26 cellular contexts compared by ENCODE assay signal in the genomic region with DNA sequence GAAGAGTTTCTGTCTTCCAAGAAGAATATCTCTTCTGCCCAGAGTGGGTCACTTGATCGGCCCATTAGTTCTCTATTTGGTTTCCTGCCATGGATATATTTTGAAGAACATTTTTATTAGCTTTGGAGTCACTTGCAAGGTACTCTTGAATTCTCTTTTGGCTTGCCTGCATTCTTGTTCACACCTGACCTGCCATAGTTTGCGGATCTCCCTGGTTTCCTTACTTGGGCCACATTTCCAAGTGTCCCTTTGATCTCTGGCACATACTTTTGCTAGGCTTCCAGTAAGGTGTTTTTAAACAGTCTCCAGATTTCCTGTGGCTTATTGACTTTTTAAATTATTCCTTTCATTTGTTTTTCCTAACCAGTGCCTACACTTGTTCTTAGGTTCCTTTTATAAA.
DNase-seq lines count a peak whose midpoint lies in the region; ATAC-seq, FAIRE-seq and TF ChIP-seq lines count a peak whose summit lies in the region.
"Had no signal": no experiment of that assay in that cellular context is flagged by ENCODE, and none has a peak within 500 bp of the region (broad histone marks: within the 10 kb centered on the region; RNA-seq: fewer than 3 reads in every experiment).

No MANE protein-coding gene starts in this region.

- no peaks in the 10 kb centered on the region for H3K9me1 ChIP-seq in endothelial cell of umbilical vein (replicated peaks; ENCODE audit: control insufficient read depth, extremely low read depth, insufficient read depth, low read length)

- no peaks in the 10 kb centered on the region for H4K20me1 ChIP-seq in endothelial cell of umbilical vein (replicated peaks; ENCODE audit: control insufficient read depth, extremely low read depth, insufficient read depth, low read length)
- H4K20me1 ChIP-seq: BLaER1 had no signal

- H3K9me3 ChIP-seq in endothelial cell of umbilical vein (replicated peaks; ENCODE audit: control insufficient read depth, insufficient read depth, low read length), result no peaks in the 10 kb centered on the region
- no peaks in the 10 kb centered on the region for H3K9me3 ChIP-seq in prostate gland
- H3K9me3 ChIP-seq in upper lobe of right lung, result no peaks in the 10 kb centered on the region
- H3K9me3 ChIP-seq: BE2C had no signal

- ATAC-seq in upper lobe of right lung (peak; percentile 64), HG02870 (IDR thresholded peaks at IDR 0.05; ENCODE audit: unreplicated experiment) (no peak), GM19328 (IDR thresholded peaks at IDR 0.05; ENCODE audit: unreplicated experiment) (no peak)
- ATAC-seq: GM12878 had no signal

- TF ChIP-seq POLR2A in endothelial cell of umbilical vein (IDR thresholded peaks at IDR 0.05; ENCODE audit: low read depth, low read length) (no peak), prostate gland (IDR thresholded peaks at IDR 0.05) (no peak)

- H3K4me2 ChIP-seq in endothelial cell of umbilical vein (ENCODE audit: insufficient read depth, low read length), result no peak overlapping the region
- H3K4me2 ChIP-seq: BLaER1 had no signal

- no peak overlapping the region for H2AFZ ChIP-seq in endothelial cell of umbilical vein (ENCODE audit: low read depth, low read length)

- no peaks in the 10 kb centered on the region for H3K79me2 ChIP-seq in endothelial cell of umbilical vein (ENCODE audit: control insufficient read depth, insufficient read depth, low read length)

- H3K9ac ChIP-seq in endothelial cell of umbilical vein (replicated peaks; ENCODE audit: extremely low read depth, insufficient read depth, low read length), result no peak overlapping the region
- H3K9ac ChIP-seq: BLaER1 had no signal

- 19% methylated on average over 2 of the region's 2 CpGs for WGBS in prostate gland

- POLR2A ChIA-PET in endothelial cell of umbilical vein (lab: Charles Lee), result no interaction called here

- intact Hi-C loops in endothelial cell of umbilical vein (cut with micrococcal nuclease) (no loop called here), prostate gland (cut with DNase I) (no loop called here), upper lobe of right lung (cut with DNase I) (no loop called here)

- CTCF ChIA-PET in endothelial cell of umbilical vein (lab: Charles Lee), result no interaction called here

- no peak overlapping the region for H3K4me3 ChIP-seq in endothelial cell of umbilical vein (replicated peaks in 1 of 3; ENCODE audit: insufficient read depth in 1 of 3, low read depth in 1 of 3, low read length in 3 of 3)
- H3K4me3 ChIP-seq in prostate gland, result no peak overlapping the region
- no peak overlapping the region for H3K4me3 ChIP-seq in upper lobe of right lung
- H3K4me3 ChIP-seq: BLaER1, GM12878 had no signal

- DNase-seq in endothelial cell of umbilical vein (ENCODE audit: low read depth, low spot score) (peak; percentile 22), prostate gland (ENCODE audit: low spot score) (peak; percentile 24), upper lobe of right lung (no peak), NOMO-1 treated with DMSO at 0.1 percent for 48 hours (lab: John Stamatoyannopoulos, UW; ENCODE audit: unreplicated experiment) (no peak)
- DNase-seq: 8988T; ACHN; BE2C; C1 segment of cervical spinal cord; CD4-positive, alpha-beta memory T cell; CD4-positive, CD25-positive, alpha-beta regulatory T cell; CD8-positive, alpha-beta memory T cell; COR-L47; DMS 273 treated with DMSO at 0.1 percent for 48 hours; DMS153; DMS53; DMS79; DND-41; EL; GDM1 had no signal

- H3K4me1 ChIP-seq in endothelial cell of umbilical vein (ENCODE audit: control insufficient read depth, extremely low read depth, insufficient read depth, low read length) (no peaks in the 10 kb centered on the region), prostate gland (replicated peaks) (peaks cover 6% of the 10 kb centered on the region), upper lobe of right lung (no peaks in the 10 kb centered on the region)
- H3K4me1 ChIP-seq: BE2C, BLaER1 had no signal

- H3K27ac ChIP-seq in endothelial cell of umbilical vein (ENCODE audit: insufficient read depth, low read depth, low read length) (no peak overlapping the region), prostate gland (no peak overlapping the region), upper lobe of right lung (no peak overlapping the region)
- H3K27ac ChIP-seq: BLaER1 had no signal

- H3K36me3 ChIP-seq in endothelial cell of umbilical vein (ENCODE audit: control insufficient read depth in 2 of 2, extremely low read depth in 1 of 2, insufficient read depth in 2 of 2, low read length in 2 of 2) (no peaks in the 10 kb centered on the region), prostate gland (no peaks in the 10 kb centered on the region), upper lobe of right lung (no peaks in the 10 kb centered on the region)
- H3K36me3 ChIP-seq: BE2C, BLaER1 had no signal

- TF ChIP-seq CTCF in endothelial cell of umbilical vein (IDR thresholded peaks at IDR 0.05; ENCODE audit: extremely low read depth in 1 of 2, insufficient read depth in 1 of 2, low read depth in 1 of 2, low read length in 2 of 2) (no peak), prostate gland (IDR thresholded peaks at IDR 0.05) (no peak), upper lobe of right lung (IDR thresholded peaks at IDR 0.05) (no peak)

- dilution Hi-C loops in endothelial cell of umbilical vein (cut with MboI; ENCODE audit: extremely low pct_ligation_motif_present, low sequenced_read_pairs), result no loop called here

- H3K27me3 ChIP-seq in endothelial cell of umbilical vein (ENCODE audit: control insufficient read depth in 2 of 2, insufficient read depth in 2 of 2, low read length in 2 of 2) (no peaks in the 10 kb centered on the region), prostate gland (replicated peaks; ENCODE audit: insufficient read depth) (no peaks in the 10 kb centered on the region), upper lobe of right lung (no peaks in the 10 kb centered on the region)
- H3K27me3 ChIP-seq: BLaER1 had no signal

- BruUV-seq in endothelial cell of umbilical vein (replicated peaks; lab: Mats Ljungman, UMichigan), result no TSS peak

- FAIRE-seq in endothelial cell of umbilical vein (lab: Jason Lieb, UNC), result no peak
- FAIRE-seq: A204.1, GM12878, GM12892, GM18507 had no signal

TF ChIP-seq in endothelial cell of umbilical vein, 7 proteins besides CTCF, POLR2A, EP300 and RAD21:
- TF ChIP-seq MYC (IDR thresholded peaks at IDR 0.05; ENCODE audit: low read depth, low read length) (no peak), GATA2 (IDR thresholded peaks at IDR 0.05; ENCODE audit: insufficient read depth, insufficient read length, low read depth, low read length) (no peak), JUN (IDR thresholded peaks at IDR 0.05; ENCODE audit: borderline replicate concordance, insufficient read depth, insufficient read length, low read depth) (no peak), FOS (IDR thresholded peaks at IDR 0.05; ENCODE audit: borderline replicate concordance, insufficient read depth, low read length) (no peak), POLR2AphosphoS5 (IDR thresholded peaks at IDR 0.05; ENCODE audit: insufficient read depth, low read depth, low read length) (no peak), EZH2 (IDR thresholded peaks at IDR 0.05; ENCODE audit: borderline replicate concordance, low read depth, low read length, severe bottlenecking) (no peak)
- TF ChIP-seq, protein P1, sequence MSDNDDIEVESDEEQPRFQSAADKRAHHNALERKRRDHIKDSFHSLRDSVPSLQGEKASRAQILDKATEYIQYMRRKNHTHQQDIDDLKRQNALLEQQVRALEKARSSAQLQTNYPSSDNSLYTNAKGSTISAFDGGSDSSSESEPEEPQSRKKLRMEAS (IDR thresholded peaks at IDR 0.05; ENCODE audit: insufficient read depth, insufficient read length), result no peak

Comparison
In these comparisons a context has a peak if more than half of its experiments do, and no peak if none do; other contexts are left out.
1. DNase-seq: peak in endothelial cell of umbilical vein (single experiment) and prostate gland (single experiment); none in upper lobe of right lung (single experiment) and NOMO-1 treated with DMSO at 0.1 percent for 48 hours (single experiment).